ENCODE assay signal across 13 cellular contexts in the genomic region with DNA sequence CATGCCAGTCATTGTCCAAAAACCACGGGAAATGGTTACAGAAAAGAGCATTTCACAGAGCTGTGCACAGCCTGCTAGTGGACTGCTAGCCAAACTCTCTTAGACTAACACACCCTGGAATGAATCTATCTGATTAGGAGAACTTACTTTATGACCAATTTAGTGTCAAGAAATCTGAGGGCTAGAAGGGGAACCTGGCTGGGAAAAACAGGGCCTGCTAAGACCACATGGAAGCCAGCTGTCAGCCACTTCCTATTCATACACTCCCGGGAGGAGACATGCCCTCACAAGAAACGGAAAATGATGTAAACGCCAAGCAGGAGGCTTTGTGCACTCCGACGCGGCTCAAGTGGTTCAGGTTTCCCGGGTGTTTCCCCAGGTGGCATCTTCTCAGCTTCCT. TPM values are rescaled to one million over a fixed set of nuclear protein-coding genes. Genes with fewer than 3 reads are reported as not detected.
DNase-seq lines count a peak whose midpoint lies in the region; ATAC-seq and TF ChIP-seq lines count a peak whose summit lies in the region.
"Had no signal": no experiment of that assay in that cellular context is flagged by ENCODE, and none has a peak within 500 bp of the region (broad histone marks: within the 10 kb centered on the region; RNA-seq: fewer than 3 reads in every experiment).

No MANE protein-coding gene starts in this region.

- H3K27me3 Mint-ChIP-seq in activated naive CD8-positive, alpha-beta T cell treated with anti-CD3 and anti-CD28 coated beads, Interleukin-2, amount 50 U/mL, for 24 hours, result no peaks in the 10 kb centered on the region
- H3K27me3 Mint-ChIP-seq: brain had no signal

- H3K27me3 ChIP-seq in right cardiac atrium (ENCODE audit: control insufficient read depth, insufficient read depth) (no peaks in the 10 kb centered on the region), dorsolateral prefrontal cortex (peaks cover 0 to 6% (median 0%) of the 10 kb centered on the region in 45 donors)
- H3K27me3 ChIP-seq: transverse colon had no signal

- TF ChIP-seq CTCF in AG10803 (conservative IDR thresholded peaks at IDR 0.05; ENCODE audit: low read length), result no peak
- no peak for TF ChIP-seq CTCF in dorsolateral prefrontal cortex (IDR thresholded peaks at IDR 0.05 in 54 of 56, conservative IDR thresholded peaks at IDR 0.05 in 2 of 56; ENCODE audit: low read depth in 1 of 56, partially characterized antibody in 56 of 56)

- no peak overlapping the region for H3K27ac ChIP-seq in right cardiac atrium (ENCODE audit: low read length)
- H3K27ac ChIP-seq in dorsolateral prefrontal cortex, result no peak overlapping the region
- H3K27ac ChIP-seq: transverse colon had no signal

- H3K4me3 Mint-ChIP-seq in activated naive CD8-positive, alpha-beta T cell treated with anti-CD3 and anti-CD28 coated beads, Interleukin-2, amount 50 U/mL, for 24 hours, result peak overlapping the region; percentile 1
- H3K4me3 Mint-ChIP-seq: brain, H9, nephron had no signal

- peak; percentile 53 for ATAC-seq in GM18907 (IDR thresholded peaks at IDR 0.05; ENCODE audit: unreplicated experiment)
- ATAC-seq in activated naive CD8-positive, alpha-beta T cell treated with anti-CD3 and anti-CD28 coated beads, Interleukin-2, amount 50 U/mL, for 24 hours, result no peak
- peak; percentile 37 to 68 for ATAC-seq in right cardiac atrium
- no peak for ATAC-seq in HG02981 (IDR thresholded peaks at IDR 0.05; ENCODE audit: unreplicated experiment)

- H3K4me3 ChIP-seq in AG10803 (ENCODE audit: low read length) (no peak overlapping the region), right cardiac atrium (ENCODE audit: low read length) (no peak overlapping the region), dorsolateral prefrontal cortex (no peak overlapping the region)
- H3K4me3 ChIP-seq: transverse colon had no signal

- H3K9me3 Mint-ChIP-seq in activated naive CD8-positive, alpha-beta T cell treated with anti-CD3 and anti-CD28 coated beads, Interleukin-2, amount 50 U/mL, for 24 hours, result peaks cover 4% of the 10 kb centered on the region
- H3K9me3 Mint-ChIP-seq: H9 had no signal

- intact Hi-C loops in right cardiac atrium (cut with DNase I), result loop anchor here in 1 of 4 donors (10.0 kb wide), 1 partner anchor 803 kb away; no protein-coding TSS in a partner anchor
- intact Hi-C loops in dorsolateral prefrontal cortex (cut with DNase I), result loop anchor here in 1 of 2 donors (10.0 kb wide), 2 partner anchors 803 to 883 kb away; no protein-coding TSS in a partner anchor

- H3K4me1 ChIP-seq in right cardiac atrium (ENCODE audit: control insufficient read depth, insufficient read depth, low read length), result peaks cover 3% of the 10 kb centered on the region

- H3K36me3 Mint-ChIP-seq in activated naive CD8-positive, alpha-beta T cell treated with anti-CD3 and anti-CD28 coated beads, Interleukin-2, amount 50 U/mL, for 24 hours (ENCODE audit: low read depth), result no peaks in the 10 kb centered on the region
- H3K36me3 Mint-ChIP-seq: brain had no signal

- peaks cover 29% of the 10 kb centered on the region for H3K4me1 Mint-ChIP-seq in activated naive CD8-positive, alpha-beta T cell treated with anti-CD3 and anti-CD28 coated beads, Interleukin-2, amount 50 U/mL, for 24 hours
- H3K4me1 Mint-ChIP-seq: H9, nephron had no signal

- H3K9me3 ChIP-seq in right cardiac atrium (ENCODE audit: control insufficient read depth, low read length), result no peaks in the 10 kb centered on the region
- H3K9me3 ChIP-seq: transverse colon had no signal

- peak overlapping the region; percentile 27 for H3K27ac Mint-ChIP-seq in activated naive CD8-positive, alpha-beta T cell treated with anti-CD3 and anti-CD28 coated beads, Interleukin-2, amount 50 U/mL, for 24 hours
- H3K27ac Mint-ChIP-seq: brain, nephron had no signal

- WGBS in right cardiac atrium, result 37% methylated on average over 8 of the region's 8 CpGs

- DNase-seq in AG10803 (ENCODE audit: low read depth), result peak; percentile 62
- DNase-seq in activated naive CD8-positive, alpha-beta T cell treated with anti-CD3 and anti-CD28 coated beads, Interleukin-2, amount 50 U/mL, for 24 hours, result no peak
- peak in 1 of 3 donors; percentile 52 for DNase-seq in right cardiac atrium
- no peak for DNase-seq in dorsolateral prefrontal cortex
- DNase-seq in NAMALWA (ENCODE audit: low spot score), result no peak
- no peak for DNase-seq in HCEC 1CT
- DNase-seq: H9; stimulated activated CD4-positive, alpha-beta T cell treated with anti-CD3 and anti-CD28 coated beads, Interleukin-4, amount 100 ng/mL, for 24 hours; transverse colon had no signal

RNA-seq across cellular contexts. Expression of a gene that starts 54.8 kb away (rescaled TPM):
- total RNA-seq in right cardiac atrium (10 to 100 TPM; 11.5 to 20.3 (median 16.1) TPM), dorsolateral prefrontal cortex (10 to 100 TPM in 111 of 120 experiments, 1 to 10 TPM in 9; 6.6 to 26.4 (median 16.2) TPM)
- 4.3 TPM for polyA plus RNA-seq in right cardiac atrium

Comparison
In these comparisons a context has a peak if more than half of its experiments do, and no peak if none do; other contexts are left out.
1. ATAC-seq: peak in GM18907 (single experiment) and right cardiac atrium (2 of 2); none in activated naive CD8-positive, alpha-beta T cell treated with anti-CD3 and anti-CD28 coated beads, Interleukin-2, amount 50 U/mL, for 24 hours (single experiment) and HG02981 (single experiment).